13 cellular contexts compared by ENCODE assay signal in genomic region chr11:131893103-131893502, GRCh38.
DNase-seq lines count a peak whose midpoint lies in the region; ATAC-seq and TF ChIP-seq lines count a peak whose summit lies in the region.
"Had no signal": no experiment of that assay in that cellular context is flagged by ENCODE, and none has a peak within 500 bp of the region (broad histone marks: within the 10 kb centered on the region; RNA-seq: fewer than 3 reads in every experiment).

No MANE protein-coding gene starts in this region.

- DNase-seq in cerebellar nuclear complex (lab: John Stamatoyannopoulos, UW), result no peak
- DNase-seq in psoas muscle, result no peak
- DNase-seq in chondrocyte (ENCODE audit: low spot score), result no peak
- DNase-seq in activated CD4-positive, alpha-beta T cell treated with anti-CD3 and anti-CD28 coated beads for 36 hours, result no peak
- DNase-seq: activated CD4-positive, CD25-positive, alpha-beta regulatory T cell; esophagus squamous epithelium; NCI-H526 had no signal

- H3K9me3 ChIP-seq in psoas muscle, result no peaks in the 10 kb centered on the region
- H3K9me3 ChIP-seq: esophagus squamous epithelium, SJSA1 had no signal

- no peaks in the 10 kb centered on the region for H3K27me3 Mint-ChIP-seq in chondrocyte (ENCODE audit: low read depth)
- no peaks in the 10 kb centered on the region for H3K27me3 Mint-ChIP-seq in activated CD4-positive, alpha-beta T cell treated with anti-CD3 and anti-CD28 coated beads for 36 hours

- POLR2A ChIA-PET in activated CD4-positive, alpha-beta T cell treated with anti-CD3 and anti-CD28 coated beads for 36 hours (lab: Charles Lee), result no interaction called here

- no peaks in the 10 kb centered on the region for H3K36me3 ChIP-seq in psoas muscle (ENCODE audit: insufficient read depth in 1 of 2, low read depth in 1 of 2)
- H3K36me3 ChIP-seq: esophagus squamous epithelium, SJSA1 had no signal

- 86 to 93% (median 87%) methylated on average over 3 of the region's 3 CpGs for WGBS in psoas muscle, 3 donors

- H3K27ac Mint-ChIP-seq in chondrocyte (ENCODE audit: unreplicated experiment), result no peak overlapping the region
- no peak overlapping the region for H3K27ac Mint-ChIP-seq in activated CD4-positive, alpha-beta T cell treated with anti-CD3 and anti-CD28 coated beads for 36 hours

- H3K27me3 ChIP-seq in psoas muscle (ENCODE audit: insufficient read depth in 3 of 3, low read length in 2 of 3), result peaks cover 2 to 8% (median 3%) of the 10 kb centered on the region in 3 donors
- H3K27me3 ChIP-seq: esophagus squamous epithelium, SJSA1 had no signal

- TF ChIP-seq CTCF in psoas muscle (IDR thresholded peaks at IDR 0.05), result no peak
- TF ChIP-seq CTCF in chondrocyte (IDR thresholded peaks at IDR 0.05), result no peak

- H3K4me1 Mint-ChIP-seq in chondrocyte (ENCODE audit: low read depth), result peaks cover 37% of the 10 kb centered on the region
- H3K4me1 Mint-ChIP-seq in activated CD4-positive, alpha-beta T cell treated with anti-CD3 and anti-CD28 coated beads for 36 hours, result no peaks in the 10 kb centered on the region

- no peak overlapping the region for H3K27ac ChIP-seq in psoas muscle
- H3K27ac ChIP-seq: C4-2B, esophagus squamous epithelium, SJSA1 had no signal

- ATAC-seq in GM18517 (IDR thresholded peaks at IDR 0.05; ENCODE audit: unreplicated experiment) (peak; percentile 92), GM21360 (IDR thresholded peaks at IDR 0.05; ENCODE audit: unreplicated experiment) (peak; percentile 80), HG02938 (IDR thresholded peaks at IDR 0.05; ENCODE audit: unreplicated experiment) (peak; percentile 93), HG03521 (IDR thresholded peaks at IDR 0.05; ENCODE audit: unreplicated experiment) (peak; percentile 90), psoas muscle (no peak)
- ATAC-seq in activated CD4-positive, alpha-beta T cell treated with anti-CD3 and anti-CD28 coated beads for 36 hours, result no peak

- no peak overlapping the region for H3K4me3 ChIP-seq in psoas muscle
- H3K4me3 ChIP-seq: esophagus squamous epithelium, SJSA1 had no signal

- no peak overlapping the region for H3K4me3 Mint-ChIP-seq in chondrocyte (ENCODE audit: unreplicated experiment)
- H3K4me3 Mint-ChIP-seq in activated CD4-positive, alpha-beta T cell treated with anti-CD3 and anti-CD28 coated beads for 36 hours, result no peak overlapping the region

- H3K4me1 ChIP-seq in psoas muscle, result no peaks in the 10 kb centered on the region

- H3K36me3 Mint-ChIP-seq in chondrocyte (ENCODE audit: low read depth), result no peaks in the 10 kb centered on the region
- H3K36me3 Mint-ChIP-seq in activated CD4-positive, alpha-beta T cell treated with anti-CD3 and anti-CD28 coated beads for 36 hours (ENCODE audit: low read depth), result no peaks in the 10 kb centered on the region

- intact Hi-C loops in psoas muscle (cut with DNase I), result no loop called here
- intact Hi-C loops in activated CD4-positive, alpha-beta T cell treated with anti-CD3 and anti-CD28 coated beads for 36 hours (cut with DNase I, micrococcal nuclease), result no loop called here

- CTCF ChIA-PET in activated CD4-positive, alpha-beta T cell treated with anti-CD3 and anti-CD28 coated beads for 36 hours (lab: Charles Lee), result interaction anchor here (0.7 kb wide), 1 partner anchor 258 kb away, joined by 4 read pairs; no protein-coding TSS in a partner anchor

- H3K9me3 Mint-ChIP-seq in chondrocyte (ENCODE audit: low read depth), result no peaks in the 10 kb centered on the region
- H3K9me3 Mint-ChIP-seq in activated CD4-positive, alpha-beta T cell treated with anti-CD3 and anti-CD28 coated beads for 36 hours (ENCODE audit: low read depth), result no peaks in the 10 kb centered on the region

Comparison
In these comparisons a context has a peak if more than half of its experiments do, and no peak if none do; other contexts are left out.
1. ATAC-seq: peak in GM18517 (single experiment), GM21360 (single experiment), HG02938 (single experiment) and HG03521 (single experiment); none in psoas muscle (0 of 4) and activated CD4-positive, alpha-beta T cell treated with anti-CD3 and anti-CD28 coated beads for 36 hours (single experiment).